In genomic region chr11:108666373-108666772, GRCh38 we compare ENCODE assay signal across 8 cellular contexts. TPM values are rescaled to one million over a fixed set of nuclear protein-coding genes. Genes with fewer than 3 reads are reported as not detected.
DNase-seq lines count a peak whose midpoint lies in the region; TF ChIP-seq lines count a peak whose summit lies in the region.

No MANE protein-coding gene starts in this region.

- peaks cover 16% of the 10 kb centered on the region for H3K4me1 ChIP-seq in adipocyte (ENCODE audit: control insufficient read depth, insufficient read depth, low read length)

- H3K36me3 ChIP-seq in adipocyte (ENCODE audit: control insufficient read depth, insufficient read depth, low read length, severe bottlenecking): no peaks in the 10 kb centered on the region

- DNase-seq in ELF-1 (ENCODE audit: low read depth, low spot score) (peak; percentile 57), adipocyte (ENCODE audit: low read depth) (no peak), HPDE6-E6E7 (ENCODE audit: extremely low spot score) (no peak), cortex of kidney (lab: John Stamatoyannopoulos, UW) (no peak), amygdala (lab: John Stamatoyannopoulos, UW) (no peak)
- no peak for DNase-seq in activated CD4-positive, CD25-positive, alpha-beta regulatory T cell treated with anti-CD3 and anti-CD28 coated beads, Interleukin-2, amount 50 U/mL, for 72 hours

- H3K9me3 ChIP-seq in adipocyte (ENCODE audit: control insufficient read depth, low read length): no peaks in the 10 kb centered on the region

- no peak overlapping the region for H3K9ac ChIP-seq in adipocyte (ENCODE audit: low read length)

- no peak for TF ChIP-seq CTCF in nephron (IDR thresholded peaks at IDR 0.05; ENCODE audit: unreplicated experiment in 3 of 3)

- no peaks in the 10 kb centered on the region for H3K27me3 ChIP-seq in adipocyte (replicated peaks; ENCODE audit: control insufficient read depth, insufficient read depth, low read length)

- peaks cover 9% of the 10 kb centered on the region for H3K36me3 Mint-ChIP-seq in IgD-negative memory B cell
- peaks cover 10% of the 10 kb centered on the region for H3K36me3 Mint-ChIP-seq in nephron (ENCODE audit: low read depth)

- H3K27ac Mint-ChIP-seq in IgD-negative memory B cell (peak overlapping the region in 2 of 3 donors; percentile 73 to 99), nephron (no peak overlapping the region)

- H3K9me3 Mint-ChIP-seq in IgD-negative memory B cell (no peaks in the 10 kb centered on the region), nephron (no peaks in the 10 kb centered on the region)

- H3K4me3 Mint-ChIP-seq in IgD-negative memory B cell (peak overlapping the region; percentile 100), nephron (peak overlapping the region; percentile 100)

- H3K4me1 Mint-ChIP-seq in IgD-negative memory B cell (peaks cover 36 to 41% (median 36%) of the 10 kb centered on the region in 3 donors), nephron (peaks cover 44% of the 10 kb centered on the region)

- H3K4me3 ChIP-seq in adipocyte (ENCODE audit: low read length): peak overlapping the region; percentile 94

- H3K27me3 Mint-ChIP-seq in IgD-negative memory B cell (no peaks in the 10 kb centered on the region), nephron (ENCODE audit: low read depth) (peaks cover 4% of the 10 kb centered on the region)

RNA-seq across cellular contexts. Expression of gene DDX10, which starts 1.5 kb away (rescaled TPM):
- 19.5 TPM for polyA plus RNA-seq in IgD-negative memory B cell

Comparison
In these comparisons a context has a peak if more than half of its experiments do, and no peak if none do; other contexts are left out.
1. H3K27ac Mint-ChIP-seq: peak in IgD-negative memory B cell (2 of 3); none in nephron (0 of 3).